8 cellular contexts compared by ENCODE assay signal in genomic region chr14:50082784-50083466, GRCh38.
DNase-seq lines count a peak whose midpoint lies in the region; ATAC-seq and FAIRE-seq lines count a peak whose summit lies in the region.

No MANE protein-coding gene starts in this region.

- ATAC-seq in HG02870 (IDR thresholded peaks at IDR 0.05; ENCODE audit: unreplicated experiment): peak; percentile 73

- no peaks in the 10 kb centered on the region for H3K27me3 Mint-ChIP-seq in T-helper 1 cell treated with Interleukin-12 subunit alpha and Interleukin-12 subunit beta and Interleukin-4 antibody, amounts not matched to agents 30 μg/mL and 1 μg/mL, for 36 hours (ENCODE audit: low read depth)

- H3K4me3 Mint-ChIP-seq in T-helper 1 cell treated with Interleukin-12 subunit alpha and Interleukin-12 subunit beta and Interleukin-4 antibody, amounts not matched to agents 30 μg/mL and 1 μg/mL, for 36 hours: peak overlapping the region; percentile 55

- FAIRE-seq in GM18507 (lab: Jason Lieb, UNC) (peak; percentile 98), RCC 7860 (lab: Jason Lieb, UNC) (no peak)

- H3K36me3 Mint-ChIP-seq in T-helper 1 cell treated with Interleukin-12 subunit alpha and Interleukin-12 subunit beta and Interleukin-4 antibody, amounts not matched to agents 30 μg/mL and 1 μg/mL, for 36 hours (ENCODE audit: low read depth): peaks cover 25% of the 10 kb centered on the region

- DNase-seq in GM18507 (ENCODE audit: extremely low spot score, insufficient read length, low read depth) (no peak), astrocyte of the hippocampus (ENCODE audit: low read depth, low spot score) (peak; percentile 77), RCC 7860 (ENCODE audit: low spot score) (no peak), NCI-H146 treated with DMSO at 0.1 percent for 48 hours (lab: John Stamatoyannopoulos, UW; ENCODE audit: unreplicated experiment) (no peak), NCI-H128 (lab: John Stamatoyannopoulos, UW; ENCODE audit: unreplicated experiment) (no peak)
- DNase-seq in stimulated activated CD4-positive, alpha-beta T cell treated with anti-CD3 and anti-CD28 coated beads, Interleukin-15, amount 100 ng/mL, for 24 hours: peak; percentile 89

- H3K9me3 Mint-ChIP-seq in T-helper 1 cell treated with Interleukin-12 subunit alpha and Interleukin-12 subunit beta and Interleukin-4 antibody, amounts not matched to agents 30 μg/mL and 1 μg/mL, for 36 hours: peaks cover 4% of the 10 kb centered on the region

- H3K4me1 Mint-ChIP-seq in T-helper 1 cell treated with Interleukin-12 subunit alpha and Interleukin-12 subunit beta and Interleukin-4 antibody, amounts not matched to agents 30 μg/mL and 1 μg/mL, for 36 hours (ENCODE audit: low read depth): peaks cover 60% of the 10 kb centered on the region

- peak overlapping the region; percentile 95 for H3K27ac Mint-ChIP-seq in T-helper 1 cell treated with Interleukin-12 subunit alpha and Interleukin-12 subunit beta and Interleukin-4 antibody, amounts not matched to agents 30 μg/mL and 1 μg/mL, for 36 hours

Comparison
In these comparisons a context has a peak if more than half of its experiments do, and no peak if none do; other contexts are left out.
1. DNase-seq: peak in astrocyte of the hippocampus (single experiment) and stimulated activated CD4-positive, alpha-beta T cell treated with anti-CD3 and anti-CD28 coated beads, Interleukin-15, amount 100 ng/mL, for 24 hours (single experiment); none in GM18507 (single experiment), RCC 7860 (single experiment), NCI-H146 treated with DMSO at 0.1 percent for 48 hours (single experiment) and NCI-H128 (single experiment).